In the genomic region with DNA sequence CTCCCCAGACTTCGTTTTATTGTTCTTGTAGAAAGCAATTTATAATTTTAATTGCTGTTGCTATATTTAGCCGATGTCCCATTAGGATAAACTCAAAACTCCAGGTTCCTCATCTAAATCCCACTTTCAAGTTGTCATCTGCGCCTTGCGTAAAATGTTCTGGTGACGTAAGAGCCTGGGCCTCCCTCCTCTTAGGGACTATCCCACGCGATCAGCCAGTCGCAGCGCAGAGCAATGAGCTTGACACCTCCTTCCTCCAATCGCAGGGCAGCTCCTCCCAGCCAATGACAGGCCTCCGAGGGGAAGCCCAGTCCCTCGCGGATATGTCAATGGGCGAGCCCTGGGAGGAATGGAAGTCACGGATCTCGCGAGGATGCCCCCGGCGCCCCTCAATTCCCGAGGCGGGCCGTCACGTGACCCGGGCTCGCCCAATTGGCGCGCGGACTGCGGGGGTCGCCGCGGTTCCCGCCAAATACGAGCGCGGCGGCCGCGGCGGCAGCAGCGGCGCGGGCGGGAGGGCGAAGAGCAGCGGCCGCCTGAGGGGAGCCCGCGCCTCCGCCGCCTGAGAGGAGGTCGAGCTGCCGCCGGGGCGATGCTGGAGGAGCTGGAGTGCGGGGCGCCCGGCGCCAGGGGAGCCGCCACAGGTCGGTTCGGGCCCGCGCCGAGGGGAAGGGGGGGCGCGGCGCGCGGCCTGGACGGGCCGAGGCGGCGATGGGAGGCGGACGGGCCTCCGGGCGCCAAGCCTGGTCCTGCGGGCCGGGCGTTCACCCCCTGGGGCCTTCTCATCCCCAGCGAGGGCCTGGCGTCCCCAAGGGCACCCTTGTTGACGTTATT, we compare ENCODE assay signal across 8 cellular contexts. TPM values are rescaled to one million over a fixed set of nuclear protein-coding genes. Genes with fewer than 3 reads are reported as not detected.
DNase-seq lines count a peak whose midpoint lies in the region; ATAC-seq and TF ChIP-seq lines count a peak whose summit lies in the region.

Gene CHAF1A (plus strand): TSS at position 470 of the 834 bp plus-strand sequence. CDS start 123 bp downstream, at position 593.

- ATAC-seq in GM18909 (IDR thresholded peaks at IDR 0.05; ENCODE audit: poor library complexity, unreplicated experiment) (peak; percentile 81), HG03175 (IDR thresholded peaks at IDR 0.05; ENCODE audit: unreplicated experiment) (peak; percentile 88), WTC11 (peak; percentile 96)

- peak within 1 kb of the TSS; percentile 85 for H3K4me3 ChIP-seq in AG04450 (ENCODE audit: low read depth, low read length)

- H3K27ac Mint-ChIP-seq in WTC11, result peak within 1 kb of the TSS; percentile 97
- H3K27ac Mint-ChIP-seq in immature natural killer cell, result peak within 1 kb of the TSS; percentile 99 to 100 (median 99)

- DNase-seq in AG04450 (ENCODE audit: low read depth, low spot score) (peak; percentile 100), NCI-H226 (peak; percentile 100), WTC11 (ENCODE audit: low spot score) (peak; percentile 99), caudate nucleus (lab: John Stamatoyannopoulos, UW) (peak; percentile 91 to 100 (median 100)), immature natural killer cell (peak; percentile 98 to 99 (median 99)), smooth muscle cell of the brain vasculature (ENCODE audit: low read depth, low spot score) (peak; percentile 99)

- H3K9me3 ChIP-seq in AG04450 (ENCODE audit: control insufficient read depth, insufficient read depth, low read length), result no peaks in the 10 kb centered on the region

- H3K4me1 Mint-ChIP-seq in WTC11, result peaks cover 58% of the 10 kb centered on the region
- peaks cover 47 to 64% of the 10 kb centered on the region in 2 donors for H3K4me1 Mint-ChIP-seq in immature natural killer cell

- H3K27ac ChIP-seq in AG04450 (ENCODE audit: low read depth, low read length) (peak within 1 kb of the TSS; percentile 63), caudate nucleus (ENCODE audit: low read depth, low read length) (peak within 1 kb of the TSS; percentile 91)

- CTCF ChIA-PET in AG04450 (lab: Charles Lee) (interaction anchor here (0.5 to 1.3 kb wide), 13 partner anchors 8 to 1287 kb away, joined by 3 to 7 read pairs (median 4); partner anchors contain the start of gene RPL36), WTC11 (lab: Charles Lee) (interaction anchor here (0.5 to 1.4 kb wide), 25 partner anchors 8 to 262 kb away, joined by 3 to 20 read pairs (median 4); partner anchors contain the start of genes HDGFL2, PLIN5 and YJU2)

- TF ChIP-seq CTCF in AG04450 (IDR thresholded peaks at IDR 0.05; ENCODE audit: low read depth, low read length) (no peak), WTC11 (IDR thresholded peaks at IDR 0.05) (no peak)

- H3K27me3 Mint-ChIP-seq in WTC11 (ENCODE audit: low read depth), result no peaks in the 10 kb centered on the region
- peaks cover 10 to 13% (median 12%) of the 10 kb centered on the region in 3 donors for H3K27me3 Mint-ChIP-seq in immature natural killer cell (ENCODE audit: low read depth in 3 of 3)

- POLR2A ChIA-PET in AG04450 (lab: Yijun Ruan, JAX), result interaction anchor here (0.6 to 1.2 kb wide), 8 partner anchors 12 to 71 kb away, joined by 3 to 9 read pairs (median 4); no protein-coding TSS in a partner anchor
- POLR2A ChIA-PET in WTC11 (lab: Charles Lee), result interaction anchor here (1.0 to 1.6 kb wide), 4 partner anchors 11 to 69 kb away, joined by 3 to 6 read pairs (median 4); no protein-coding TSS in a partner anchor

- no peaks in the 10 kb centered on the region for H3K9me3 Mint-ChIP-seq in WTC11
- H3K9me3 Mint-ChIP-seq in immature natural killer cell, result no peaks in the 10 kb centered on the region

- peaks cover 22% of the 10 kb centered on the region for H3K36me3 Mint-ChIP-seq in WTC11
- no peaks in the 10 kb centered on the region for H3K36me3 Mint-ChIP-seq in immature natural killer cell

- H3K27me3 ChIP-seq in AG04450 (ENCODE audit: control insufficient read depth, insufficient read depth, low read length), result no peaks in the 10 kb centered on the region

- peak within 1 kb of the TSS; percentile 96 for H3K4me3 Mint-ChIP-seq in WTC11
- H3K4me3 Mint-ChIP-seq in immature natural killer cell, result peak within 1 kb of the TSS; percentile 87 to 97 (median 90)

TF ChIP-seq in WTC11, 78 proteins besides CTCF, POLR2A, EP300 and RAD21 (continues in another document):
- TF ChIP-seq IRF2 (CRISPR knock-in tag; IDR thresholded peaks at IDR 0.05; ENCODE audit: borderline replicate concordance, low read depth) (no peak), SOX15 (CRISPR knock-in tag; IDR thresholded peaks at IDR 0.05) (no peak), NR1H2 (CRISPR knock-in tag; IDR thresholded peaks at IDR 0.05) (no peak), ZNF423 (CRISPR knock-in tag; IDR thresholded peaks at IDR 0.05) (no peak), ZNF396 (CRISPR knock-in tag; IDR thresholded peaks at IDR 0.05; ENCODE audit: borderline replicate concordance) (no peak), USF1 (CRISPR knock-in tag; IDR thresholded peaks at IDR 0.05) (peak; percentile 97), ZNF138 (CRISPR knock-in tag; conservative IDR thresholded peaks at IDR 0.05) (no peak), ZBTB21 (CRISPR knock-in tag; IDR thresholded peaks at IDR 0.05; ENCODE audit: borderline replicate concordance) (peak; percentile 74; the same call in 1 of the 2 replicates), SMAD3 (CRISPR knock-in tag; IDR thresholded peaks at IDR 0.05; ENCODE audit: borderline replicate concordance) (no peak; the same call in 1 of the 2 replicates), NFATC4 (CRISPR knock-in tag; IDR thresholded peaks at IDR 0.05) (no peak), ZNF121 (CRISPR knock-in tag; IDR thresholded peaks at IDR 0.05) (no peak), FOXJ3 (CRISPR knock-in tag; IDR thresholded peaks at IDR 0.05; ENCODE audit: borderline replicate concordance) (no peak), ZNF232 (CRISPR knock-in tag; IDR thresholded peaks at IDR 0.05) (no peak)
- TF ChIP-seq, protein P1, sequence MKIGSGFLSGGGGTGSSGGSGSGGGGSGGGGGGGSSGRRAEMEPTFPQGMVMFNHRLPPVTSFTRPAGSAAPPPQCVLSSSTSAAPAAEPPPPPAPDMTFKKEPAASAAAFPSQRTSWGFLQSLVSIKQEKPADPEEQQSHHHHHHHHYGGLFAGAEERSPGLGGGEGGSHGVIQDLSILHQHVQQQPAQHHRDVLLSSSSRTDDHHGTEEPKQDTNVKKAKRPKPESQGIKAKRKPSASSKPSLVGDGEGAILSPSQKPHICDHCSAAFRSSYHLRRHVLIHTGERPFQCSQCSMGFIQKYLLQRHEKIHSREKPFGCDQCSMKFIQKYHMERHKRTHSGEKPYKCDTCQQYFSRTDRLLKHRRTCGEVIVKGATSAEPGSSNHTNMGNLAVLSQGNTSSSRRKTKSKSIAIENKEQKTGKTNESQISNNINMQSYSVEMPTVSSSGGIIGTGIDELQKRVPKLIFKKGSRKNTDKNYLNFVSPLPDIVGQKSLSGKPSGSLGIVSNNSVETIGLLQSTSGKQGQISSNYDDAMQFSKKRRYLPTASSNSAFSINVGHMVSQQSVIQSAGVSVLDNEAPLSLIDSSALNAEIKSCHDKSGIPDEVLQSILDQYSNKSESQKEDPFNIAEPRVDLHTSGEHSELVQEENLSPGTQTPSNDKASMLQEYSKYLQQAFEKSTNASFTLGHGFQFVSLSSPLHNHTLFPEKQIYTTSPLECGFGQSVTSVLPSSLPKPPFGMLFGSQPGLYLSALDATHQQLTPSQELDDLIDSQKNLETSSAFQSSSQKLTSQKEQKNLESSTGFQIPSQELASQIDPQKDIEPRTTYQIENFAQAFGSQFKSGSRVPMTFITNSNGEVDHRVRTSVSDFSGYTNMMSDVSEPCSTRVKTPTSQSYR (CRISPR knock-in tag; IDR thresholded peaks at IDR 0.05), result no peak
- TF ChIP-seq, protein P2, sequence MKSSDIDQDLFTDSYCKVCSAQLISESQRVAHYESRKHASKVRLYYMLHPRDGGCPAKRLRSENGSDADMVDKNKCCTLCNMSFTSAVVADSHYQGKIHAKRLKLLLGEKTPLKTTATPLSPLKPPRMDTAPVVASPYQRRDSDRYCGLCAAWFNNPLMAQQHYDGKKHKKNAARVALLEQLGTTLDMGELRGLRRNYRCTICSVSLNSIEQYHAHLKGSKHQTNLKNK (CRISPR knock-in tag; IDR thresholded peaks at IDR 0.05), result no peak

RNA-seq across cellular contexts. Expression of gene CHAF1A, which starts in this region (rescaled TPM):
- polyA plus RNA-seq in AG04450 (2011; rRNA removed), result 5.0 and 6.0 TPM in 2 replicates
- 5.1 and 6.6 TPM in 2 replicates for polyA minus RNA-seq in AG04450 (2011; rRNA and poly(A)+ RNA removed)
- total RNA-seq in WTC11 (2021), result 126 to 161 TPM (median 137 TPM) in 3 replicates
- 1 to 10 TPM; 1.5 to 8.5 (median 2.9) TPM for polyA plus RNA-seq in immature natural killer cell

Comparison
In these comparisons a context has a peak if more than half of its experiments do, and no peak if none do; other contexts are left out.
1. Peak in every context shown above with its lines: DNase-seq, ATAC-seq, H3K4me3 ChIP-seq and H3K27ac ChIP-seq.